ENCODE assay signal across 18 cellular contexts in the genomic region with DNA sequence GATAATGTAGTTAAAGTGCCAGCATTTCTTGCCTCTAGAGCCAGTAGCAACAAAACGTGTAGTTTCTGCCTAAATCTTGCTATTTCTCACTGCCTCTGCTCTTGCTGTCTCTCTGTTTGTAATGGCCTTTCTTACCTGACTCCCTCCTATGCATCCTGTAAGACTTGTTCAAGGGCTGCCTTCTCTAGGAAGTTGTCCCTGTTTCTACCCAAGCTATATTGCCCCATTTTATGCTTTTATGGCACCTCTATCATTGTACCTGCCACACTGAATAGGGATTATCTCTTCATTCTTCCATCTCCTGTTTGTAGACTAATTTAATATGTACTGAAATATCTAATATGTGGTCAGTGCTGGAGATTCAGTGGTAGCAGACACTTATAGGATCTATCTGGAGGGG. TPM values are rescaled to one million over a fixed set of nuclear protein-coding genes. Genes with fewer than 3 reads are reported as not detected.
DNase-seq lines count a peak whose midpoint lies in the region; ATAC-seq and TF ChIP-seq lines count a peak whose summit lies in the region.
"Had no signal": no experiment of that assay in that cellular context is flagged by ENCODE, and none has a peak within 500 bp of the region (broad histone marks: within the 10 kb centered on the region; RNA-seq: fewer than 3 reads in every experiment).

No MANE protein-coding gene starts in this region.

- H3K36me3 ChIP-seq in mucosa of descending colon (ENCODE audit: low read depth): no peaks in the 10 kb centered on the region
- H3K36me3 ChIP-seq in SJCRH30: no peaks in the 10 kb centered on the region
- H3K36me3 ChIP-seq: HAP-1 had no signal

- peak overlapping the region; percentile 53 for H3K27ac Mint-ChIP-seq in activated naive CD4-positive, alpha-beta T cell treated with anti-CD3 and anti-CD28 coated beads, Interleukin-2, amount 50 U/mL, for 24 hours
- H3K27ac Mint-ChIP-seq: B cell; CD8-positive, alpha-beta T cell had no signal

- ATAC-seq in mucosa of descending colon: peak; percentile 96
- no peak for ATAC-seq in GM19455 (IDR thresholded peaks at IDR 0.05; ENCODE audit: unreplicated experiment)
- ATAC-seq: CD8-positive, alpha-beta T cell had no signal

- H3K27ac ChIP-seq in caudate nucleus (ENCODE audit: low read depth, low read length): peak overlapping the region; percentile 74
- no peak overlapping the region for H3K27ac ChIP-seq in SJCRH30

- DNase-seq in activated naive CD4-positive, alpha-beta T cell treated with Interleukin-2 at 50 U/mL for 16 hours: no peak
- DNase-seq in caudate nucleus (lab: John Stamatoyannopoulos, UW): no peak
- DNase-seq in mucosa of descending colon: peak in 1 of 3 donors; percentile 18
- no peak for DNase-seq in NCI-H82 (lab: John Stamatoyannopoulos, UW)
- no peak for DNase-seq in SJCRH30
- DNase-seq: 8988T; ACHN; C1 segment of cervical spinal cord; CD8-positive, alpha-beta T cell; COR-L47; DMS153; DMS79 treated with DMSO at 0.1 percent for 48 hours; EL had no signal

- H3K4me1 Mint-ChIP-seq in activated naive CD4-positive, alpha-beta T cell treated with anti-CD3 and anti-CD28 coated beads, Interleukin-2, amount 50 U/mL, for 24 hours: peaks cover 94% of the 10 kb centered on the region
- H3K4me1 Mint-ChIP-seq: B cell had no signal

- intact Hi-C loops in mucosa of descending colon (cut with DNase I, micrococcal nuclease): no loop called here

- no peaks in the 10 kb centered on the region for H3K4me1 ChIP-seq in mucosa of descending colon (ENCODE audit: low read depth)
- no peaks in the 10 kb centered on the region for H3K4me1 ChIP-seq in SJCRH30

- H3K4me3 Mint-ChIP-seq in activated naive CD4-positive, alpha-beta T cell treated with anti-CD3 and anti-CD28 coated beads, Interleukin-2, amount 50 U/mL, for 24 hours: no peak overlapping the region
- H3K4me3 Mint-ChIP-seq: B cell; CD8-positive, alpha-beta T cell had no signal

- H3K36me3 Mint-ChIP-seq in activated naive CD4-positive, alpha-beta T cell treated with anti-CD3 and anti-CD28 coated beads, Interleukin-2, amount 50 U/mL, for 24 hours: peaks cover 3% of the 10 kb centered on the region
- H3K36me3 Mint-ChIP-seq: CD8-positive, alpha-beta T cell had no signal

- no peaks in the 10 kb centered on the region for H3K9me3 Mint-ChIP-seq in activated naive CD4-positive, alpha-beta T cell treated with anti-CD3 and anti-CD28 coated beads, Interleukin-2, amount 50 U/mL, for 24 hours

- H3K9me3 ChIP-seq in mucosa of descending colon: no peaks in the 10 kb centered on the region
- no peaks in the 10 kb centered on the region for H3K9me3 ChIP-seq in SJCRH30 (replicated peaks)
- H3K9me3 ChIP-seq: HAP-1 had no signal

- no peaks in the 10 kb centered on the region for H3K27me3 ChIP-seq in SJCRH30

- H3K4me3 ChIP-seq in mucosa of descending colon: no peak overlapping the region
- H3K4me3 ChIP-seq in SJCRH30: no peak overlapping the region
- H3K4me3 ChIP-seq: HAP-1 had no signal

- TF ChIP-seq CTCF in mucosa of descending colon (IDR thresholded peaks at IDR 0.05): no peak

- H3K27me3 Mint-ChIP-seq in activated naive CD4-positive, alpha-beta T cell treated with anti-CD3 and anti-CD28 coated beads, Interleukin-2, amount 50 U/mL, for 24 hours: no peaks in the 10 kb centered on the region

RNA-seq across cellular contexts. Expression of a gene that starts 49.2 kb away (rescaled TPM):
- 10 to 100 TPM in 1 of 3 donors, 1 to 10 TPM in 2; 1.6 to 10.6 (median 2.0) TPM for total RNA-seq in mucosa of descending colon
- total RNA-seq in SJCRH30 (2014; rRNA removed; shearing (Covaris generic)): not detected in 2 replicates
- total RNA-seq: H1 had no signal
